ENCODE assay signal across 10 cellular contexts in genomic region chr1:67144696-67145095, GRCh38. TPM values are rescaled to one million over a fixed set of nuclear protein-coding genes. Genes with fewer than 3 reads are reported as not detected.
A peak's percentile ranks its signal among the peaks of the same experiment; 100 is the strongest.
DNase-seq lines count a peak whose midpoint lies in the region; ATAC-seq, FAIRE-seq and TF ChIP-seq lines count a peak whose summit lies in the region.
"Had no signal": no experiment of that assay in that cellular context is flagged by ENCODE, and none has a peak within 500 bp of the region (broad histone marks: within the 10 kb centered on the region; RNA-seq: fewer than 3 reads in every experiment).

No MANE protein-coding gene starts in this region.

- H3K9me3 ChIP-seq in A549: no peaks in the 10 kb centered on the region
- no peaks in the 10 kb centered on the region for H3K9me3 ChIP-seq in MG63

- no peak for TF ChIP-seq POLR2A in A549 (IDR thresholded peaks at IDR 0.05; ENCODE audit: low read length)

- no peak for ATAC-seq in A549
- ATAC-seq: left lobe of liver had no signal

- WGBS in A549 (ENCODE audit: missing lambda C conversion rate): 36% methylated on average over 2 of the region's 2 CpGs

- POLR2A ChIA-PET in A549 (lab: Yijun Ruan, JAX): no interaction called here

- 0 out of 3 replicates have a peak, but pooled peaks cover 3% of the 10 kb centered on the region for H3K4me1 ChIP-seq in A549

- no peak overlapping the region for H3K27ac ChIP-seq in A549

- no peaks in the 10 kb centered on the region for H3K27me3 ChIP-seq in MG63

- no peak for TF ChIP-seq EP300 in A549 (IDR thresholded peaks at IDR 0.05)

- no peak for FAIRE-seq in A549 (lab: Jason Lieb, UNC)

- DNase-seq in A549 (ENCODE audit: low read depth in 1 of 2, low spot score in 1 of 2) (no peak), GM03348 (ENCODE audit: low spot score) (peak; percentile 14), RKO (ENCODE audit: low spot score) (peak; percentile 12), epithelial cell of esophagus (ENCODE audit: low read depth) (peak; percentile 10), hypothalamus (lab: John Stamatoyannopoulos, UW) (no peak), hepatic stellate cell (ENCODE audit: low spot score) (no peak), SIG-M5 (lab: John Stamatoyannopoulos, UW) (no peak), MG63 (no peak)
- DNase-seq: NCI-H1048 had no signal

- H3K36me3 ChIP-seq in MG63: no peaks in the 10 kb centered on the region

- peak in 1 of 2 experiments; percentile 35; a peak in 1 of 5 replicates for TF ChIP-seq RAD21 in A549 (conservative IDR thresholded peaks at IDR 0.05 in 1 of 2, IDR thresholded peaks at IDR 0.05 in 1 of 2)

- TF ChIP-seq CTCF in A549 (IDR thresholded peaks at IDR 0.05) (peak; percentile 17; the same call in 1 of the 3 replicates), epithelial cell of esophagus (IDR thresholded peaks at IDR 0.05; ENCODE audit: insufficient read depth, low read depth, low read length, missing control alignments) (no peak)

- CTCF ChIA-PET in A549 (lab: Yijun Ruan, JAX): interaction anchor here (1.1 to 7.7 kb wide), 7 partner anchors 7 to 378 kb away, joined by 3 to 123 read pairs (median 4); no protein-coding TSS in a partner anchor

- H3K4me2 ChIP-seq in A549: no peak overlapping the region

- H3K4me3 ChIP-seq in A549: no peak overlapping the region
- H3K4me3 ChIP-seq in epithelial cell of esophagus (ENCODE audit: low read length): no peak overlapping the region
- H3K4me3 ChIP-seq in MG63: no peak overlapping the region

TF ChIP-seq in A549, 52 proteins besides CTCF, POLR2A, EP300 and RAD21:
- TF ChIP-seq ATOH8 (CRISPR knock-in tag; IDR thresholded peaks at IDR 0.05; ENCODE audit: low read depth) (no peak), TFCP2L1 (CRISPR knock-in tag; IDR thresholded peaks at IDR 0.05) (no peak), HOXB5 (CRISPR knock-in tag; IDR thresholded peaks at IDR 0.05) (no peak)

RNA-seq across cellular contexts. Expression of gene C1orf141, which starts 9.9 kb away (rescaled TPM):
- not detected in 2 replicates for polyA plus RNA-seq in A549 (2011; rRNA removed)
- not detected in 2 replicates for polyA plus RNA-seq in A549 (2012; cell fraction: cytosol; rRNA removed)
- not detected in 2 replicates for polyA plus RNA-seq in A549 (2012; cell fraction: nucleus; rRNA removed)
- polyA plus RNA-seq in A549 (2017; fragmentation: RNase III; extraction: RNeasy Plus Mini Kit Qiagen cat#74134 plus additional on column Dnase treatment): not detected in 3 replicates
- polyA minus RNA-seq in A549 (2011; rRNA and poly(A)+ RNA removed): not detected in 2 replicates
- not detected in 2 replicates for total RNA-seq in MG63 (2014; rRNA removed; shearing (Covaris generic); ENCODE audit: low replicate concordance)
- total RNA-seq: left lobe of liver had no signal

RNA-seq across cellular contexts. Expression of gene IL23R, which starts 21.6 kb away (rescaled TPM):
- not detected in 2 replicates for polyA plus RNA-seq in A549 (2011; rRNA removed)
- polyA plus RNA-seq in A549 (2012; cell fraction: cytosol; rRNA removed): not detected in 2 replicates
- not detected in 2 replicates for polyA plus RNA-seq in A549 (2012; cell fraction: nucleus; rRNA removed)
- polyA plus RNA-seq in A549 (2017; fragmentation: RNase III; extraction: RNeasy Plus Mini Kit Qiagen cat#74134 plus additional on column Dnase treatment): not detected in 3 replicates
- not detected in 2 replicates for polyA minus RNA-seq in A549 (2011; rRNA and poly(A)+ RNA removed)
- total RNA-seq in MG63 (2014; rRNA removed; shearing (Covaris generic); ENCODE audit: low replicate concordance): not detected in 2 replicates

Comparison
In these comparisons a context has a peak if more than half of its experiments do, and no peak if none do; other contexts are left out.
1. DNase-seq: peak in GM03348 (single experiment), RKO (single experiment) and epithelial cell of esophagus (single experiment); none in A549 (0 of 2), hypothalamus (0 of 51), hepatic stellate cell (single experiment), SIG-M5 (single experiment) and MG63 (single experiment).